1 cellular context compared by ENCODE assay signal in the genomic region with DNA sequence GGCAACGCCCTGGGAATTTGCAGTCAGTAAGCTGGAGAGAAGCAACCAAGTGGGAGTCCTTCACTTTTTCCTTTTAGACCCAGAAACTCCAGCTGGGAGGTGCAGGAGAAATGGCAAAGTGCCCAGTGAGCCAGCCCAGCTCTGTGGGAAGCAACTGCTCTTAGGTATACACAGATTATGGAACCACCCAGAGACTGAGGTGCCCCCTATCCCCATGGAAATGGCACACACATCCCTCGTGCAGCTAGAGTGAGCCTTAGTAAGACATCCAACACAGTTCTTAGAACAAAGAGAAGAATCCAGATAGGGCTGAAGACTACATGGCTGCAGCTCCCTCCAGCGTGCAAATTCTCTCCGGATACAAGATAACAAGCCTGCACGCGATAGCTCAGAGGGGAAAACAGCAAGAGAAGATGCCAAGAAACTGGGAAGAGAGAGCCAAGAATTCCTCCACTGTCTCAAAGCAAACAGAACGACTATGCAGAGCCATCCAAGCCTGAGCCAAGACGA.
TF ChIP-seq lines count a peak whose summit lies in the region.

No MANE protein-coding gene starts in this region.

TF ChIP-seq in GM23338, 12 proteins besides CTCF, POLR2A, EP300 and RAD21:
- TF ChIP-seq ZNF462 (CRISPR knock-in tag; IDR thresholded peaks at IDR 0.05): no peak
- TF ChIP-seq STAT1 (IDR thresholded peaks at IDR 0.05; ENCODE audit: unreplicated experiment): no peak
- TF ChIP-seq EZH2phosphoT487 (IDR thresholded peaks at IDR 0.05; ENCODE audit: unreplicated experiment): no peak
- no peak for TF ChIP-seq EZH2 (IDR thresholded peaks at IDR 0.05; ENCODE audit: low read depth, unreplicated experiment)
- TF ChIP-seq POLR2AphosphoS5 (IDR thresholded peaks at IDR 0.05; ENCODE audit: low read depth): no peak
- no peak for TF ChIP-seq CREB1 (CRISPR knock-in tag; IDR thresholded peaks at IDR 0.05; ENCODE audit: low read depth)
- no peak for TF ChIP-seq ZNF114 (CRISPR knock-in tag; IDR thresholded peaks at IDR 0.05)
- TF ChIP-seq ZNF331 (CRISPR knock-in tag; IDR thresholded peaks at IDR 0.05; ENCODE audit: low read depth): no peak
- no peak for TF ChIP-seq NANOG (IDR thresholded peaks at IDR 0.05; ENCODE audit: borderline replicate concordance)
- no peak for TF ChIP-seq REST (IDR thresholded peaks at IDR 0.05; ENCODE audit: unreplicated experiment)
- TF ChIP-seq JUNB (IDR thresholded peaks at IDR 0.05; ENCODE audit: unreplicated experiment): no peak
- no peak for TF ChIP-seq ETS1 (IDR thresholded peaks at IDR 0.05)
TF ChIP-seq in GM23338: peak in this region for 0.
